26 cellular contexts compared by ENCODE assay signal in the genomic region with DNA sequence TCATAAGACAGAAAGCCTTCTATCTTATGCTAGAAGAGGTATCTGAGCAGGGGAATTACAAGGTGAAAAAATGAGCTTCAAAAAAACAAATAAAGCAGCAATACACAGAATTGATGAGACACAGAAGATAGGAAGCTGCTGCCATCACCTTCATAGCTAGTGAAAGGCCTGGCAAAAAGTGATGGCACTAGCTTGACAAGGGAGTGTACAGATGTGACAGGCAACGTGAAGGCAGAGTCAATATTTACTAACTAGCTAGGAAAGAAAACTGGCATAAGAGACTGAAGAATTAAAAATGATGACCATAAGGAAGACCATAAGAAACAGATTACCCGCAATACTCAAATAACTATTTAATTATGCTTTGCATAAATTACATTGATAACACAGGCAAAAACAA. TPM values are rescaled to one million over a fixed set of nuclear protein-coding genes. Genes with fewer than 3 reads are reported as not detected.
DNase-seq lines count a peak whose midpoint lies in the region; ATAC-seq, FAIRE-seq and TF ChIP-seq lines count a peak whose summit lies in the region.
"Had no signal": no experiment of that assay in that cellular context is flagged by ENCODE, and none has a peak within 500 bp of the region (broad histone marks: within the 10 kb centered on the region; RNA-seq: fewer than 3 reads in every experiment).

No MANE protein-coding gene starts in this region.

- H3K27ac Mint-ChIP-seq in T-helper 17 cell: no peak overlapping the region
- H3K27ac Mint-ChIP-seq: CD8-positive, alpha-beta T cell; H9; HFFc6 had no signal

- no peaks in the 10 kb centered on the region for H3K27me3 Mint-ChIP-seq in T-helper 17 cell

- H3K4me1 ChIP-seq in left ventricle myocardium inferior: peaks cover 7% of the 10 kb centered on the region
- H3K4me1 ChIP-seq in vagina: peaks cover 7% of the 10 kb centered on the region

- H3K27me3 ChIP-seq in left ventricle myocardium inferior (ENCODE audit: low read depth) (no peaks in the 10 kb centered on the region), vagina (no peaks in the 10 kb centered on the region)
- H3K27me3 ChIP-seq: BLaER1 treated with 17β-estradiol and CSF1 and Interleukin-3, amounts not matched to agents 10 nM and 100 nM had no signal

- H3K4me3 ChIP-seq in left ventricle myocardium inferior (peak overlapping the region; percentile 61), vagina (no peak overlapping the region)
- H3K4me3 ChIP-seq: BLaER1 treated with 17β-estradiol and CSF1 and Interleukin-3, amounts not matched to agents 10 nM and 100 nM; GM23248; K562 had no signal

- ATAC-seq in T-helper 17 cell (no peak), HG02610 (IDR thresholded peaks at IDR 0.05; ENCODE audit: unreplicated experiment) (no peak)
- ATAC-seq: CD8-positive, alpha-beta T cell; K562 had no signal

- no peaks in the 10 kb centered on the region for H3K36me3 Mint-ChIP-seq in T-helper 17 cell (ENCODE audit: low read depth)

- H3K4me3 Mint-ChIP-seq in T-helper 17 cell: peak overlapping the region; percentile 33
- H3K4me3 Mint-ChIP-seq: CD8-positive, alpha-beta T cell; H9; HFFc6 had no signal

- no peak for TF ChIP-seq CTCF in left ventricle myocardium inferior (IDR thresholded peaks at IDR 0.05; ENCODE audit: borderline replicate concordance)
- TF ChIP-seq CTCF in vagina (IDR thresholded peaks at IDR 0.05): no peak
- no peak for TF ChIP-seq CTCF in GM10266 (IDR thresholded peaks at IDR 0.05; ENCODE audit: control insufficient read depth, insufficient read depth, low read depth, missing control alignments)

- FAIRE-seq in GM19239 (lab: Jason Lieb, UNC): no peak
- FAIRE-seq: K562 had no signal

- intact Hi-C loops in left ventricle myocardium inferior (cut with micrococcal nuclease) (no loop called here), vagina (cut with DNase I) (no loop called here)

- TF ChIP-seq POLR2A in vagina (IDR thresholded peaks at IDR 0.05): no peak

- no peaks in the 10 kb centered on the region for H3K36me3 ChIP-seq in left ventricle myocardium inferior
- no peaks in the 10 kb centered on the region for H3K36me3 ChIP-seq in vagina

- peak overlapping the region; percentile 84 for H3K27ac ChIP-seq in left ventricle myocardium inferior (replicated peaks)
- H3K27ac ChIP-seq in vagina: peak overlapping the region; percentile 2
- H3K27ac ChIP-seq: 22Rv1; BLaER1 treated with 17β-estradiol and CSF1 and Interleukin-3, amounts not matched to agents 10 nM and 100 nM; GM23248 had no signal

- H3K4me1 Mint-ChIP-seq in T-helper 17 cell: peaks cover 17% of the 10 kb centered on the region
- H3K4me1 Mint-ChIP-seq: H9 had no signal

- H3K9me3 ChIP-seq in T-helper 17 cell (ENCODE audit: control insufficient read depth, low read length, poor library complexity, severe bottlenecking): no peaks in the 10 kb centered on the region
- H3K9me3 ChIP-seq in left ventricle myocardium inferior (replicated peaks): no peaks in the 10 kb centered on the region
- no peaks in the 10 kb centered on the region for H3K9me3 ChIP-seq in vagina
- H3K9me3 ChIP-seq: BLaER1 treated with 17β-estradiol and CSF1 and Interleukin-3, amounts not matched to agents 10 nM and 100 nM had no signal

- DNase-seq in NCI-H146 (lab: John Stamatoyannopoulos, UW) (peak; percentile 10), NCI-H146 treated with DMSO at 0.1 percent for 48 hours (lab: John Stamatoyannopoulos, UW; ENCODE audit: unreplicated experiment) (no peak), T-helper 17 cell (no peak), left ventricle myocardium inferior (no peak), vagina (ENCODE audit: extremely low spot score in 2 of 2) (no peak), GM19239 (ENCODE audit: insufficient read length, low spot score) (no peak), GM10266 (ENCODE audit: extremely low spot score) (no peak)
- DNase-seq: CD8-positive, alpha-beta T cell; DMS153; EL; GM23248; H9; HFFc6; MM.1S; NCI-H1048; NCI-H1417 treated with DMSO at 0.1 percent for 48 hours; NCI-H1930; NCI-H226; NCI-H510A treated with DMSO at 0.1 percent for 48 hours; NCI-H82; SHP77 had no signal

RNA-seq across cellular contexts. Expression of gene GPR22, which starts 9.4 kb away (rescaled TPM):
- total RNA-seq in T-helper 17 cell: not detected
- 23.0 TPM for total RNA-seq in left ventricle myocardium inferior
- 0.98 TPM for total RNA-seq in vagina
- total RNA-seq: CD8-positive, alpha-beta T cell; GM23248; H9; HFFc6; K562; LHCN-M2 had no signal

Comparison
In these comparisons a context has a peak if more than half of its experiments do, and no peak if none do; other contexts are left out.
1. RNA of gene GPR22, which starts 9.4 kb away (total RNA-seq): 23.0 TPM in left ventricle myocardium inferior (single experiment); 0.98 TPM in vagina (single experiment) and not detected in T-helper 17 cell; every median in the first group is over 10 times any median in the second.